20 cellular contexts compared by ENCODE assay signal in genomic region chr17:72053069-72053846, GRCh38.
A peak's percentile ranks its signal among the peaks of the same experiment; 100 is the strongest.
DNase-seq lines count a peak whose midpoint lies in the region; ATAC-seq and TF ChIP-seq lines count a peak whose summit lies in the region.
"Had no signal": no experiment of that assay in that cellular context is flagged by ENCODE, and none has a peak within 500 bp of the region (broad histone marks: within the 10 kb centered on the region; RNA-seq: fewer than 3 reads in every experiment).

No MANE protein-coding gene starts in this region.

- peaks cover 4% of the 10 kb centered on the region; the same call in 1 of the 2 replicates for H3K9me2 ChIP-seq in GM23338 (ENCODE audit: insufficient read depth)

- peak; percentile 45 for DNase-seq in GM23338 (ENCODE audit: low spot score)
- DNase-seq in NCI-H446 treated with DMSO at 0.1 percent for 48 hours (lab: John Stamatoyannopoulos, UW), result peak; percentile 63
- DNase-seq in coronary artery (ENCODE audit: low spot score), result no peak
- DNase-seq in retina, result peak; percentile 58
- DNase-seq in activated naive CD4-positive, alpha-beta T cell treated with anti-CD3 and anti-CD28 coated beads, Interleukin-2, amount 50 U/mL, for 72 hours (ENCODE audit: low spot score in 2 of 2), result no peak
- DNase-seq in T-helper 1 cell, result no peak
- DNase-seq: activated CD4-positive, CD25-positive, alpha-beta regulatory T cell; activated naive CD4-positive, alpha-beta T cell; central memory CD4-positive, alpha-beta T cell; foreskin keratinocyte; KBM-7; lower lobe of right lung; NCI-H1436; NCI-H774; RPMI8226 had no signal

- TF ChIP-seq CTCF in GM23338 (conservative IDR thresholded peaks at IDR 0.05; ENCODE audit: low read depth in 2 of 2) (peak; percentile 6 to 27; a peak in 2 of 4 replicates), coronary artery (IDR thresholded peaks at IDR 0.05) (no peak)

- no peaks in the 10 kb centered on the region for H3K36me3 ChIP-seq in GM23338 (ENCODE audit: insufficient read depth)
- H3K36me3 ChIP-seq: BLaER1, lower lobe of right lung had no signal

- peaks cover 18% of the 10 kb centered on the region for H3K4me1 Mint-ChIP-seq in GM23338
- H3K4me1 Mint-ChIP-seq: stimulated activated memory B cell treated with anti-CD40 and anti-IgM and Interleukin-4, amounts not matched to agents 10 μg/mL and 1 μg/mL and 100 μg/mL, for 72 hours had no signal

- no peaks in the 10 kb centered on the region for H4K20me1 ChIP-seq in GM23338 (replicated peaks; ENCODE audit: insufficient read depth)
- H4K20me1 ChIP-seq: BLaER1 had no signal

- H3K27ac ChIP-seq in GM23338 (ENCODE audit: low read depth), result no peak overlapping the region
- no peak overlapping the region for H3K27ac ChIP-seq in coronary artery
- H3K27ac ChIP-seq: BLaER1, foreskin keratinocyte, lower lobe of right lung had no signal

- ATAC-seq in GM23338 (peak; percentile 78), HG03025 (IDR thresholded peaks at IDR 0.05; ENCODE audit: low FRiP score, unreplicated experiment) (no peak), GM18520 (IDR thresholded peaks at IDR 0.05; ENCODE audit: unreplicated experiment) (no peak)
- ATAC-seq in activated naive CD4-positive, alpha-beta T cell treated with anti-CD3 and anti-CD28 coated beads, Interleukin-2, amount 50 U/mL, for 72 hours, result no peak
- ATAC-seq: foreskin keratinocyte; lower lobe of right lung; stimulated activated memory B cell treated with anti-CD40 and anti-IgM and Interleukin-4, amounts not matched to agents 10 μg/mL and 1 μg/mL and 100 μg/mL, for 72 hours had no signal

- peak overlapping the region; percentile 94 for H2AFZ ChIP-seq in GM23338

- no peaks in the 10 kb centered on the region for H3F3A ChIP-seq in GM23338 (replicated peaks; ENCODE audit: low read depth)

- no peak overlapping the region for H3K4me2 ChIP-seq in GM23338
- H3K4me2 ChIP-seq: BLaER1 had no signal

- H3K27ac Mint-ChIP-seq in GM23338, result no peak overlapping the region
- no peak overlapping the region for H3K27ac Mint-ChIP-seq in activated naive CD4-positive, alpha-beta T cell treated with anti-CD3 and anti-CD28 coated beads, Interleukin-2, amount 50 U/mL, for 72 hours
- H3K27ac Mint-ChIP-seq: stimulated activated memory B cell treated with anti-CD40 and anti-IgM and Interleukin-4, amounts not matched to agents 10 μg/mL and 1 μg/mL and 100 μg/mL, for 72 hours had no signal

- no peaks in the 10 kb centered on the region for H3K9me3 Mint-ChIP-seq in GM23338
- H3K9me3 Mint-ChIP-seq in activated naive CD4-positive, alpha-beta T cell treated with anti-CD3 and anti-CD28 coated beads, Interleukin-2, amount 50 U/mL, for 72 hours, result peaks cover 6 to 12% of the 10 kb centered on the region in 2 donors

- peaks cover 5% of the 10 kb centered on the region; the same call in 1 of the 2 replicates for H3K4me1 ChIP-seq in GM23338 (ENCODE audit: insufficient read depth)
- H3K4me1 ChIP-seq: BLaER1, foreskin keratinocyte, lower lobe of right lung had no signal

- H3K36me3 Mint-ChIP-seq in GM23338 (ENCODE audit: low read depth), result no peaks in the 10 kb centered on the region
- H3K36me3 Mint-ChIP-seq in activated naive CD4-positive, alpha-beta T cell treated with anti-CD3 and anti-CD28 coated beads, Interleukin-2, amount 50 U/mL, for 72 hours, result no peaks in the 10 kb centered on the region
- H3K36me3 Mint-ChIP-seq: stimulated activated memory B cell treated with anti-CD40 and anti-IgM and Interleukin-4, amounts not matched to agents 10 μg/mL and 1 μg/mL and 100 μg/mL, for 72 hours had no signal

- H3K4me3 ChIP-seq in GM23338 (no peak overlapping the region), coronary artery (peak overlapping the region; percentile 41)
- H3K4me3 ChIP-seq: BLaER1, lower lobe of right lung had no signal

- H3K27me3 ChIP-seq in GM23338 (ENCODE audit: insufficient read depth), result no peaks in the 10 kb centered on the region
- H3K27me3 ChIP-seq: BLaER1, foreskin keratinocyte had no signal

- no peak overlapping the region for H3K4me3 Mint-ChIP-seq in GM23338
- H3K4me3 Mint-ChIP-seq: neural crest cell; stimulated activated memory B cell treated with anti-CD40 and anti-IgM and Interleukin-4, amounts not matched to agents 10 μg/mL and 1 μg/mL and 100 μg/mL, for 72 hours had no signal

- H3K79me2 ChIP-seq in GM23338 (replicated peaks; ENCODE audit: insufficient read depth), result no peaks in the 10 kb centered on the region

- peaks cover 5% of the 10 kb centered on the region for H3K27me3 Mint-ChIP-seq in GM23338 (ENCODE audit: insufficient read depth, low read depth, poor library complexity)
- H3K27me3 Mint-ChIP-seq: stimulated activated memory B cell treated with anti-CD40 and anti-IgM and Interleukin-4, amounts not matched to agents 10 μg/mL and 1 μg/mL and 100 μg/mL, for 72 hours had no signal

TF ChIP-seq in GM23338, 12 proteins besides CTCF, POLR2A, EP300 and RAD21 (continues in another document):
- TF ChIP-seq NANOG (IDR thresholded peaks at IDR 0.05; ENCODE audit: borderline replicate concordance) (no peak), ZNF462 (CRISPR knock-in tag; IDR thresholded peaks at IDR 0.05) (no peak), STAT1 (IDR thresholded peaks at IDR 0.05; ENCODE audit: unreplicated experiment) (no peak), ZNF114 (CRISPR knock-in tag; IDR thresholded peaks at IDR 0.05) (no peak), JUNB (IDR thresholded peaks at IDR 0.05; ENCODE audit: unreplicated experiment) (no peak)

Comparison
In these comparisons a context has a peak if more than half of its experiments do, and no peak if none do; other contexts are left out.
1. DNase-seq: peak in GM23338 (single experiment), NCI-H446 treated with DMSO at 0.1 percent for 48 hours (single experiment) and retina (single experiment); none in coronary artery (single experiment), activated naive CD4-positive, alpha-beta T cell treated with anti-CD3 and anti-CD28 coated beads, Interleukin-2, amount 50 U/mL, for 72 hours (0 of 2) and T-helper 1 cell (0 of 5).